Comparison of ENCODE assay signal across 19 cellular contexts in the genomic region with DNA sequence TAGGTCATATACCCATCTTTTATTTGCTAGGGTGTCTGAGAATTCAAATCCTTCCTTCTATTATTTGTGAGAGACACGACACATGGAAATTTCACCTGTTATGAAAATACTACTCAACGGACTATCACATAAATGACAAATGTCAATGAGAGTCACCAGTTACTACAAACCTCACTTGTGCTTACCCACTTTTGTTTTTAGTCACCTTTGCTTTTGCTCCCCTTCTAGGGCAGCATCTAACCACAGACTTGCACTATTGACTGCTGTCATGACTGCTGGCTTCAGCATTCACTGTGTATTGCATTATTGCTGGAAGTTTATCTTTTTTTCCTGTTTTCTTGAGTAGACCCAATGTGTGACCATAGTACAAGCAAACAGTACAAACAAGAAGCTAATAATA.
"Had no signal": no experiment of that assay in that cellular context is flagged by ENCODE, and none has a peak within 500 bp of the region (broad histone marks: within the 10 kb centered on the region; RNA-seq: fewer than 3 reads in every experiment).

No MANE protein-coding gene starts in this region.

- DNase-seq: activated CD4-positive, alpha-beta T cell treated with anti-CD3 and anti-CD28 coated beads for 4 hours; activated CD8-positive, alpha-beta memory T cell treated with anti-CD3 and anti-CD28 coated beads, Interleukin-2, amount 50 U/mL, for 4 hours; activated CD8-positive, alpha-beta T cell treated with anti-CD3 and anti-CD28 coated beads for 36 hours; activated gamma-delta T cell treated with Interleukin-2 at 50 U/mL for 16 hours; activated naive CD8-positive, alpha-beta T cell treated with anti-CD3 and anti-CD28 coated beads for 36 hours; activated T-cell treated with anti-CD3 and anti-CD28 coated beads, Interleukin-2, amount 50 U/mL, for 48 hours; amygdala; body of pancreas; caudate nucleus; stimulated activated CD4-positive, alpha-beta T cell treated with anti-CD3 and anti-CD28 coated beads, Interleukin-4, amount 100 ng/mL, for 4 hours; stimulated activated naive CD8-positive, alpha-beta T cell treated with anti-CD3 and anti-CD28 coated beads, Interleukin-15, Interleukin-2, amounts not matched to agents 100 U/mL and 50 U/mL, for 24 hours; transverse colon had no signal

- H3K27ac Mint-ChIP-seq: activated CD8-positive, alpha-beta T cell treated with anti-CD3 and anti-CD28 coated beads for 36 hours; activated naive CD8-positive, alpha-beta T cell treated with anti-CD3 and anti-CD28 coated beads for 36 hours; mesothelial cell of epicardium; progenitor cell of endocrine pancreas; WTC11 had no signal

- ATAC-seq: activated CD8-positive, alpha-beta T cell treated with anti-CD3 and anti-CD28 coated beads for 36 hours; body of pancreas; stimulated activated naive CD8-positive, alpha-beta T cell treated with anti-CD3 and anti-CD28 coated beads, Interleukin-15, Interleukin-2, amounts not matched to agents 100 U/mL and 50 U/mL, for 24 hours had no signal

- H3K27me3 ChIP-seq: body of pancreas, right atrium auricular region, transverse colon, vagina had no signal

- H3K4me1 ChIP-seq: body of pancreas, right atrium auricular region, transverse colon, vagina had no signal

- H3K36me3 Mint-ChIP-seq: activated naive CD8-positive, alpha-beta T cell treated with anti-CD3 and anti-CD28 coated beads for 36 hours; mesothelial cell of epicardium had no signal

- H3K36me3 ChIP-seq: right atrium auricular region, transverse colon, vagina had no signal

- H3K4me1 Mint-ChIP-seq: activated naive CD8-positive, alpha-beta T cell treated with anti-CD3 and anti-CD28 coated beads for 36 hours had no signal

- H3K9me3 ChIP-seq: body of pancreas, right atrium auricular region, transverse colon, vagina had no signal

- H3K4me3 Mint-ChIP-seq: activated CD8-positive, alpha-beta T cell treated with anti-CD3 and anti-CD28 coated beads for 36 hours; activated naive CD8-positive, alpha-beta T cell treated with anti-CD3 and anti-CD28 coated beads for 36 hours; mesothelial cell of epicardium; WTC11 had no signal

- H3K4me3 ChIP-seq: body of pancreas, lung, right atrium auricular region, skin epidermis, transverse colon, vagina had no signal

- H3K27ac ChIP-seq: body of pancreas, right atrium auricular region, skin epidermis, transverse colon, vagina had no signal

- H3K27me3 Mint-ChIP-seq: activated CD8-positive, alpha-beta T cell treated with anti-CD3 and anti-CD28 coated beads for 36 hours; activated naive CD8-positive, alpha-beta T cell treated with anti-CD3 and anti-CD28 coated beads for 36 hours; progenitor cell of endocrine pancreas had no signal
